1 cellular context compared by ENCODE assay signal in the genomic region with DNA sequence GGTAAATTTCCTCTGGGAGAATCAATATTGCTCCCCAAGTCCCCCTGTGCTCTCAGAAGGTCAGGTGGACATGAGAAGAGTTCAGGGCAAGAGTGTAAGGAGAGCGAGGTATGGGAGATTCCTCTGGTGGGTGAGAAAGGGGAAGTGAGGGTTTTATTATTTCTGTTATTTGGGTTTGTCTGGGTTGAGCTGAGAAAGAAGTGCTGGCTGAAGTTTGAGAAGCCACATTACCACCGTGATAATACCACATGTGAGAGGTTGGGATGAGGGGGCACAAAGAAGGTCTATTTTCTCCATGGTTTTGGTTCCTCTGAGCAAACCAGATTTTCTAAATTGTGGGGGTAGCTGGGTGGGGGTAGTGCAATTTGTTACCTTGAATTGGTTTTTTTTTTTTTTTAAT.
TF ChIP-seq lines count a peak whose summit lies in the region.

No MANE protein-coding gene starts in this region.

TF ChIP-seq in GM23338, 12 proteins besides CTCF, POLR2A, EP300 and RAD21 (continued from another document):
- TF ChIP-seq, protein P1, sequence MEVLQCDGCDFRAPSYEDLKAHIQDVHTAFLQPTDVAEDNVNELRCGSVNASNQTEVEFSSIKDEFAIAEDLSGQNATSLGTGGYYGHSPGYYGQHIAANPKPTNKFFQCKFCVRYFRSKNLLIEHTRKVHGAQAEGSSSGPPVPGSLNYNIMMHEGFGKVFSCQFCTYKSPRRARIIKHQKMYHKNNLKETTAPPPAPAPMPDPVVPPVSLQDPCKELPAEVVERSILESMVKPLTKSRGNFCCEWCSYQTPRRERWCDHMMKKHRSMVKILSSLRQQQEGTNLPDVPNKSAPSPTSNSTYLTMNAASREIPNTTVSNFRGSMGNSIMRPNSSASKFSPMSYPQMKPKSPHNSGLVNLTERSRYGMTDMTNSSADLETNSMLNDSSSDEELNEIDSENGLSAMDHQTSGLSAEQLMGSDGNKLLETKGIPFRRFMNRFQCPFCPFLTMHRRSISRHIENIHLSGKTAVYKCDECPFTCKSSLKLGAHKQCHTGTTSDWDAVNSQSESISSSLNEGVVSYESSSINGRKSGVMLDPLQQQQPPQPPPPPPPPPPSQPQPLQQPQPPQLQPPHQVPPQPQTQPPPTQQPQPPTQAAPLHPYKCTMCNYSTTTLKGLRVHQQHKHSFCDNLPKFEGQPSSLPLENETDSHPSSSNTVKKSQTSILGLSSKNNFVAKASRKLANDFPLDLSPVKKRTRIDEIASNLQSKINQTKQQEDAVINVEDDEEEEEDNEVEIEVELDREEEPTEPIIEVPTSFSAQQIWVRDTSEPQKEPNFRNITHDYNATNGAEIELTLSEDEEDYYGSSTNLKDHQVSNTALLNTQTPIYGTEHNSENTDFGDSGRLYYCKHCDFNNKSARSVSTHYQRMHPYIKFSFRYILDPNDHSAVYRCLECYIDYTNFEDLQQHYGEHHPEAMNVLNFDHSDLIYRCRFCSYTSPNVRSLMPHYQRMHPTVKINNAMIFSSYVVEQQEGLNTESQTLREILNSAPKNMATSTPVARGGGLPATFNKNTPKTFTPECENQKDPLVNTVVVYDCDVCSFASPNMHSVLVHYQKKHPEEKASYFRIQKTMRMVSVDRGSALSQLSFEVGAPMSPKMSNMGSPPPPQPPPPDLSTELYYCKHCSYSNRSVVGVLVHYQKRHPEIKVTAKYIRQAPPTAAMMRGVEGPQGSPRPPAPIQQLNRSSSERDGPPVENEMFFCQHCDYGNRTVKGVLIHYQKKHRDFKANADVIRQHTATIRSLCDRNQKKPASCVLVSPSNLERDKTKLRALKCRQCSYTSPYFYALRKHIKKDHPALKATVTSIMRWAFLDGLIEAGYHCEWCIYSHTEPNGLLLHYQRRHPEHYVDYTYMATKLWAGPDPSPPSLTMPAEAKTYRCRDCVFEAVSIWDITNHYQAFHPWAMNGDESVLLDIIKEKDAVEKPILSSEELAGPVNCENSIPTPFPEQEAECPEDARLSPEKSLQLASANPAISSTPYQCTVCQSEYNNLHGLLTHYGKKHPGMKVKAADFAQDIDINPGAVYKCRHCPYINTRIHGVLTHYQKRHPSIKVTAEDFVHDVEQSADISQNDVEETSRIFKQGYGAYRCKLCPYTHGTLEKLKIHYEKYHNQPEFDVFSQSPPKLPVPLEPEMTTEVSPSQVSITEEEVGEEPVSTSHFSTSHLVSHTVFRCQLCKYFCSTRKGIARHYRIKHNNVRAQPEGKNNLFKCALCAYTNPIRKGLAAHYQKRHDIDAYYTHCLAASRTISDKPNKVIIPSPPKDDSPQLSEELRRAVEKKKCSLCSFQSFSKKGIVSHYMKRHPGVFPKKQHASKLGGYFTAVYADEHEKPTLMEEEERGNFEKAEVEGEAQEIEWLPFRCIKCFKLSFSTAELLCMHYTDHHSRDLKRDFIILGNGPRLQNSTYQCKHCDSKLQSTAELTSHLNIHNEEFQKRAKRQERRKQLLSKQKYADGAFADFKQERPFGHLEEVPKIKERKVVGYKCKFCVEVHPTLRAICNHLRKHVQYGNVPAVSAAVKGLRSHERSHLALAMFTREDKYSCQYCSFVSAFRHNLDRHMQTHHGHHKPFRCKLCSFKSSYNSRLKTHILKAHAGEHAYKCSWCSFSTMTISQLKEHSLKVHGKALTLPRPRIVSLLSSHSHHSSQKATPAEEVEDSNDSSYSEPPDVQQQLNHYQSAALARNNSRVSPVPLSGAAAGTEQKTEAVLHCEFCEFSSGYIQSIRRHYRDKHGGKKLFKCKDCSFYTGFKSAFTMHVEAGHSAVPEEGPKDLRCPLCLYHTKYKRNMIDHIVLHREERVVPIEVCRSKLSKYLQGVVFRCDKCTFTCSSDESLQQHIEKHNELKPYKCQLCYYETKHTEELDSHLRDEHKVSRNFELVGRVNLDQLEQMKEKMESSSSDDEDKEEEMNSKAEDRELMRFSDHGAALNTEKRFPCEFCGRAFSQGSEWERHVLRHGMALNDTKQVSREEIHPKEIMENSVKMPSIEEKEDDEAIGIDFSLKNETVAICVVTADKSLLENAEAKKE (CRISPR knock-in tag; IDR thresholded peaks at IDR 0.05), result no peak
- TF ChIP-seq POLR2AphosphoS5 (IDR thresholded peaks at IDR 0.05; ENCODE audit: low read depth) (no peak), NANOG (IDR thresholded peaks at IDR 0.05; ENCODE audit: borderline replicate concordance) (no peak), STAT1 (IDR thresholded peaks at IDR 0.05; ENCODE audit: unreplicated experiment) (no peak), ZNF114 (CRISPR knock-in tag; IDR thresholded peaks at IDR 0.05) (no peak), EZH2 (IDR thresholded peaks at IDR 0.05; ENCODE audit: low read depth, unreplicated experiment) (no peak), JUNB (IDR thresholded peaks at IDR 0.05; ENCODE audit: unreplicated experiment) (no peak)
- TF ChIP-seq, protein P2, sequence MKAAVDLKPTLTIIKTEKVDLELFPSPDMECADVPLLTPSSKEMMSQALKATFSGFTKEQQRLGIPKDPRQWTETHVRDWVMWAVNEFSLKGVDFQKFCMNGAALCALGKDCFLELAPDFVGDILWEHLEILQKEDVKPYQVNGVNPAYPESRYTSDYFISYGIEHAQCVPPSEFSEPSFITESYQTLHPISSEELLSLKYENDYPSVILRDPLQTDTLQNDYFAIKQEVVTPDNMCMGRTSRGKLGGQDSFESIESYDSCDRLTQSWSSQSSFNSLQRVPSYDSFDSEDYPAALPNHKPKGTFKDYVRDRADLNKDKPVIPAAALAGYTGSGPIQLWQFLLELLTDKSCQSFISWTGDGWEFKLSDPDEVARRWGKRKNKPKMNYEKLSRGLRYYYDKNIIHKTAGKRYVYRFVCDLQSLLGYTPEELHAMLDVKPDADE (IDR thresholded peaks at IDR 0.05), result no peak
TF ChIP-seq in GM23338: peak in this region for 0.
